ENCODE assay signal across 1 cellular context in the genomic region with DNA sequence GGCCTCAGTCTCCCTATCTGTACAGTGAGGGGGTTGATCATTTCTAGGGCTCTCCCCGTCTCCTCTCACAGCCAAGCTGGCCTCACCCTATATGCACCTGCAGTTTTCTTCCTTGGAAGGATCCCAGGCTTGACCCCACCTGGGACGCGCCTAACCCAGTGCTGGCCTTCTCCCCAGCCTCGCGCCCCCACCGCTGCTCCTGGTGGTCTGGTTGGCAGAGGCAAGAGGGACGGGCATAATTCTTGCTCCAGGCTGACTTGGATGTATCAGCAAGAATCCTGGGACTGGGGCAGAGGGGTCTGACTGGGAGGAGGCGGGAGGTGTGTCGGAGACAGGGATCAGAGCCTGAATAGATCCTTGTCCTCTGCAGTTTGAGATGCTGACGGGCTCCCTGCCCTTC.
TF ChIP-seq lines count a peak whose summit lies in the region.

No MANE protein-coding gene starts in this region.

TF ChIP-seq in IMR-90, 13 proteins besides CTCF, POLR2A, EP300 and RAD21:
- TF ChIP-seq CHD1 (IDR thresholded peaks at IDR 0.05; ENCODE audit: low read depth, low read length) (no peak), MXI1 (IDR thresholded peaks at IDR 0.05; ENCODE audit: borderline replicate concordance, low read depth, low read length) (no peak), CEBPB (IDR thresholded peaks at IDR 0.05; ENCODE audit: low read depth, low read length) (no peak), BHLHE40 (IDR thresholded peaks at IDR 0.05; ENCODE audit: low read depth, low read length) (no peak), RCOR1 (IDR thresholded peaks at IDR 0.05; ENCODE audit: insufficient replicate concordance, low read length) (no peak), MAZ (IDR thresholded peaks at IDR 0.05; ENCODE audit: borderline replicate concordance, low read depth, low read length) (no peak), RFX5 (IDR thresholded peaks at IDR 0.05; ENCODE audit: low read depth, low read length) (no peak), NFE2L2 (IDR thresholded peaks at IDR 0.05; ENCODE audit: low read depth, low read length) (no peak), MAFK (IDR thresholded peaks at IDR 0.05; ENCODE audit: low read depth, low read length) (no peak)
- TF ChIP-seq, protein P1, sequence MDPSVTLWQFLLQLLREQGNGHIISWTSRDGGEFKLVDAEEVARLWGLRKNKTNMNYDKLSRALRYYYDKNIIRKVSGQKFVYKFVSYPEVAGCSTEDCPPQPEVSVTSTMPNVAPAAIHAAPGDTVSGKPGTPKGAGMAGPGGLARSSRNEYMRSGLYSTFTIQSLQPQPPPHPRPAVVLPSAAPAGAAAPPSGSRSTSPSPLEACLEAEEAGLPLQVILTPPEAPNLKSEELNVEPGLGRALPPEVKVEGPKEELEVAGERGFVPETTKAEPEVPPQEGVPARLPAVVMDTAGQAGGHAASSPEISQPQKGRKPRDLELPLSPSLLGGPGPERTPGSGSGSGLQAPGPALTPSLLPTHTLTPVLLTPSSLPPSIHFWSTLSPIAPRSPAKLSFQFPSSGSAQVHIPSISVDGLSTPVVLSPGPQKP (IDR thresholded peaks at IDR 0.05; ENCODE audit: borderline replicate concordance, low read depth, low read length) = no peak
